In the genomic region with DNA sequence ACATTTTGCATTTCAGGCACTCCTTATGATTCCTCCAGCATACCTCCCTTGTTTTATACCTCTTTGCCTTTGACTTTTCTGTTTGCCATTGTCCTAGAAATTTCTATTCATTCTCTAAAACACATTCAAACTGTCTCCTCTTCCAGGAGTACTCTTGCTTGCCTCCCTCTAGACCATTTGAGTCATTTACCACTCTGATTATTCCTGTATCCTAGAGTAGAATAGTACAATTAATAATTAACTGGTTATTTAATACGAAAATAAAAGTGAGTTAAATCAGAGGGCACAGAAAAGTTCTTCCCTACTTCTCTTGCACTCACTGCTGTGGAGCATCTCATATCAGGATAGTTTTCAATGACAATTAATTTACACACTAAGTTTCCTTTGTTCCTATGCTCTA, we compare ENCODE assay signal across 33 cellular contexts.
"Had no signal": no experiment of that assay in that cellular context is flagged by ENCODE, and none has a peak within 500 bp of the region (broad histone marks: within the 10 kb centered on the region; RNA-seq: fewer than 3 reads in every experiment).

No MANE protein-coding gene starts in this region.

- H3K4me3 Mint-ChIP-seq: activated B cell treated with CpG ODN at 0.5 μM for 24 hours; activated CD4-positive, alpha-beta memory T cell treated with anti-CD3 and anti-CD28 coated beads for 36 hours; activated CD4-positive, alpha-beta T cell treated with anti-CD3 and anti-CD28 coated beads, Interleukin-2, amount 10 ng/mL, durations not matched to agents 24 days and 14 days; activated CD8-positive, alpha-beta T cell treated with anti-CD3 and anti-CD28 coated beads for 36 hours; activated naive CD4-positive, alpha-beta T cell treated with anti-CD3 and anti-CD28 coated beads for 36 hours; activated naive CD8-positive, alpha-beta T cell treated with anti-CD3 and anti-CD28 coated beads for 36 hours; activated T-cell treated with anti-CD3 and anti-CD28 coated beads, Interleukin-2, amount 50 U/mL, for 4 hours; activated T-cell treated with anti-CD3 and anti-CD28 coated beads, Interleukin-2, amount 50 U/mL, for 72 hours; activated T-helper 1 cell treated with anti-CD3 and anti-CD28 coated beads, Interleukin-12 subunit alpha, Interleukin-12 subunit beta, Interleukin-2, Interleukin-4 antibody, amounts not matched to agents 30 ng/mL and 10 ng/mL and 1 ng/mL, durations not matched to agents 14 hours and 24 hours and 36 hours; activated T-helper 17 cell treated with anti-CD3 and anti-CD28 coated beads, Interleukin-2, amount 50 U/mL, for 72 hours; brain; T-helper 1 cell treated with Interleukin-12 subunit alpha and Interleukin-12 subunit beta and Interleukin-4 antibody, amounts not matched to agents 30 μg/mL and 1 μg/mL, for 36 hours; T-helper 2 cell treated with Interferon-gamma antibody and Interleukin-4, amounts not matched to agents 5 μg/mL and 100 μg/mL, for 36 hours had no signal

- H3K36me3 ChIP-seq: ascending aorta had no signal

- H3K27ac ChIP-seq: ascending aorta, VCaP had no signal

- H3K9me3 Mint-ChIP-seq: activated B cell treated with CpG ODN at 0.5 μM for 24 hours; activated CD4-positive, alpha-beta memory T cell treated with anti-CD3 and anti-CD28 coated beads for 36 hours; activated CD4-positive, alpha-beta T cell treated with anti-CD3 and anti-CD28 coated beads, Interleukin-2, amount 10 ng/mL, durations not matched to agents 24 days and 14 days; activated CD8-positive, alpha-beta T cell treated with anti-CD3 and anti-CD28 coated beads for 36 hours; activated naive CD4-positive, alpha-beta T cell treated with anti-CD3 and anti-CD28 coated beads for 36 hours; activated naive CD4-positive, alpha-beta T cell treated with anti-CD3 and anti-CD28 coated beads, Interleukin-2, amount 50 U/mL, for 72 hours; activated naive CD8-positive, alpha-beta T cell treated with anti-CD3 and anti-CD28 coated beads for 36 hours; activated T-cell treated with anti-CD3 and anti-CD28 coated beads, Interleukin-2, amount 50 U/mL, for 4 hours; activated T-helper 1 cell treated with anti-CD3 and anti-CD28 coated beads, Interleukin-12 subunit alpha, Interleukin-12 subunit beta, Interleukin-2, Interleukin-4 antibody, amounts not matched to agents 30 ng/mL and 10 ng/mL and 1 ng/mL, durations not matched to agents 14 hours and 24 hours and 36 hours; activated T-helper 17 cell treated with anti-CD3 and anti-CD28 coated beads, Interleukin-2, amount 50 U/mL, for 72 hours; brain; T-helper 1 cell treated with Interleukin-12 subunit alpha and Interleukin-12 subunit beta and Interleukin-4 antibody, amounts not matched to agents 30 μg/mL and 1 μg/mL, for 36 hours; T-helper 2 cell treated with Interferon-gamma antibody and Interleukin-4, amounts not matched to agents 5 μg/mL and 100 μg/mL, for 36 hours had no signal

- H3K27ac Mint-ChIP-seq: activated B cell treated with CpG ODN at 0.5 μM for 24 hours; activated CD4-positive, alpha-beta memory T cell treated with anti-CD3 and anti-CD28 coated beads for 36 hours; activated CD4-positive, alpha-beta T cell treated with anti-CD3 and anti-CD28 coated beads, Interleukin-2, amount 10 ng/mL, durations not matched to agents 24 days and 14 days; activated CD8-positive, alpha-beta T cell treated with anti-CD3 and anti-CD28 coated beads for 36 hours; activated naive CD4-positive, alpha-beta T cell treated with anti-CD3 and anti-CD28 coated beads for 36 hours; activated naive CD4-positive, alpha-beta T cell treated with anti-CD3 and anti-CD28 coated beads, Interleukin-2, amount 50 U/mL, for 72 hours; activated naive CD8-positive, alpha-beta T cell treated with anti-CD3 and anti-CD28 coated beads for 36 hours; activated T-cell treated with anti-CD3 and anti-CD28 coated beads, Interleukin-2, amount 50 U/mL, for 72 hours; activated T-helper 1 cell treated with anti-CD3 and anti-CD28 coated beads, Interleukin-12 subunit alpha, Interleukin-12 subunit beta, Interleukin-2, Interleukin-4 antibody, amounts not matched to agents 30 ng/mL and 10 ng/mL and 1 ng/mL, durations not matched to agents 14 hours and 24 hours and 36 hours; activated T-helper 17 cell treated with anti-CD3 and anti-CD28 coated beads, Interleukin-2, amount 50 U/mL, for 72 hours; T-helper 1 cell treated with Interleukin-12 subunit alpha and Interleukin-12 subunit beta and Interleukin-4 antibody, amounts not matched to agents 30 μg/mL and 1 μg/mL, for 36 hours; T-helper 2 cell treated with Interferon-gamma antibody and Interleukin-4, amounts not matched to agents 5 μg/mL and 100 μg/mL, for 36 hours had no signal

- H3K4me3 ChIP-seq: ascending aorta had no signal

- H3K9me3 ChIP-seq: ascending aorta had no signal

- ATAC-seq: activated CD8-positive, alpha-beta T cell treated with anti-CD3 and anti-CD28 coated beads for 36 hours; activated naive CD4-positive, alpha-beta T cell treated with anti-CD3 and anti-CD28 coated beads, Interleukin-2, amount 50 U/mL, for 72 hours; activated T-cell treated with anti-CD3 and anti-CD28 coated beads, Interleukin-2, amount 50 U/mL, for 4 hours; activated T-cell treated with anti-CD3 and anti-CD28 coated beads, Interleukin-2, amount 50 U/mL, for 72 hours; activated T-helper 17 cell treated with anti-CD3 and anti-CD28 coated beads, Interleukin-2, amount 50 U/mL, for 72 hours had no signal

- DNase-seq: activated B cell treated with CpG ODN at 0.5 μM for 24 hours; activated CD4-positive, alpha-beta memory T cell treated with anti-CD3 and anti-CD28 coated beads for 36 hours; activated CD4-positive, alpha-beta T cell treated with anti-CD3 and anti-CD28 coated beads for 4 hours; activated CD4-positive, alpha-beta T cell treated with anti-CD3 and anti-CD28 coated beads, Interleukin-2, amount 10 ng/mL, durations not matched to agents 24 days and 14 days; activated CD4-positive, alpha-beta T cell treated with anti-CD3 and anti-CD28 coated beads, Interleukin-2, amount 50 U/mL, for 1 hour; activated CD4-positive, alpha-beta T cell treated with anti-CD3 and anti-CD28 coated beads, Interleukin-2, amount 50 U/mL, for 4 hours; activated CD4-positive, CD25-positive, alpha-beta regulatory T cell treated with anti-CD3 and anti-CD28 coated beads, Interleukin-2, amount 50 U/mL, for 72 hours; activated CD8-positive, alpha-beta memory T cell treated with anti-CD3 and anti-CD28 coated beads, Interleukin-2, amount 50 U/mL, for 4 hours; activated CD8-positive, alpha-beta T cell treated with anti-CD3 and anti-CD28 coated beads for 36 hours; activated effector memory CD4-positive, alpha-beta T cell treated with anti-CD3 and anti-CD28 coated beads, Interleukin-2, amount 50 U/mL, for 16 hours; activated gamma-delta T cell treated with Interleukin-2 at 50 U/mL for 16 hours; activated naive CD4-positive, alpha-beta T cell; activated naive CD4-positive, alpha-beta T cell treated with anti-CD3 and anti-CD28 coated beads for 36 hours; activated naive CD4-positive, alpha-beta T cell treated with anti-CD3 and anti-CD28 coated beads, Interleukin-2, amount 50 U/mL, for 16 hours; activated naive CD8-positive, alpha-beta T cell treated with anti-CD3 and anti-CD28 coated beads for 36 hours; activated T-cell treated with anti-CD3 and anti-CD28 coated beads for 4 hours; activated T-cell treated with anti-CD3 and anti-CD28 coated beads, Interleukin-2, amount 50 U/mL, for 1 hour; activated T-cell treated with anti-CD3 and anti-CD28 coated beads, Interleukin-2, amount 50 U/mL, for 4 hours; activated T-cell treated with anti-CD3 and anti-CD28 coated beads, Interleukin-2, amount 50 U/mL, for 72 hours; amygdala; anterior cingulate cortex; central memory CD4-positive, alpha-beta T cell; T-helper 1 cell; T-helper 2 cell; T-helper 9 cell had no signal

- H3K27me3 ChIP-seq: ascending aorta had no signal

- H3K4me1 Mint-ChIP-seq: activated T-helper 17 cell treated with anti-CD3 and anti-CD28 coated beads, Interleukin-2, amount 50 U/mL, for 72 hours; brain had no signal

- H3K4me1 ChIP-seq: ascending aorta had no signal

- H3K36me3 Mint-ChIP-seq: activated CD4-positive, alpha-beta memory T cell treated with anti-CD3 and anti-CD28 coated beads for 36 hours; activated naive CD4-positive, alpha-beta T cell treated with anti-CD3 and anti-CD28 coated beads, Interleukin-2, amount 50 U/mL, for 72 hours; activated naive CD8-positive, alpha-beta T cell treated with anti-CD3 and anti-CD28 coated beads for 36 hours; brain had no signal
